14 cellular contexts compared by ENCODE assay signal in genomic region chr7:108367946-108368345, GRCh38.
"Had no signal": no experiment of that assay in that cellular context is flagged by ENCODE, and none has a peak within 500 bp of the region (broad histone marks: within the 10 kb centered on the region; RNA-seq: fewer than 3 reads in every experiment).

No MANE protein-coding gene starts in this region.

- ATAC-seq: left ventricle myocardium superior had no signal

- H3K9me3 ChIP-seq: ovary had no signal

- H3K27me3 Mint-ChIP-seq: activated naive CD8-positive, alpha-beta T cell treated with anti-CD3 and anti-CD28 coated beads, Interleukin-2, amount 10 ng/mL, durations not matched to agents 7 days and 5 days had no signal

- H3K36me3 Mint-ChIP-seq: activated CD4-positive, alpha-beta memory T cell treated with anti-CD3 and anti-CD28 coated beads for 36 hours; activated naive CD8-positive, alpha-beta T cell treated with anti-CD3 and anti-CD28 coated beads, Interleukin-2, amount 10 ng/mL, durations not matched to agents 7 days and 5 days had no signal

- H3K4me3 ChIP-seq: breast epithelium, ovary had no signal

- DNase-seq: activated CD4-positive, alpha-beta memory T cell treated with anti-CD3 and anti-CD28 coated beads for 36 hours; activated gamma-delta T cell treated with Interleukin-2 at 50 U/mL for 16 hours; activated naive CD8-positive, alpha-beta T cell treated with anti-CD3 and anti-CD28 coated beads, Interleukin-2, amount 10 ng/mL, durations not matched to agents 7 days and 5 days; activated T-cell treated with anti-CD3 and anti-CD28 coated beads, Interleukin-2, amount 50 U/mL, for 48 hours; anterior cingulate cortex; effector CD4-positive, alpha-beta T cell; kidney; left ventricle myocardium superior; mesenchymal stem cell; ovary; small intestine; T-helper 9 cell had no signal

- H3K4me1 ChIP-seq: breast epithelium had no signal

- H3K36me3 ChIP-seq: breast epithelium, ovary had no signal

- H3K4me3 Mint-ChIP-seq: activated CD4-positive, alpha-beta memory T cell treated with anti-CD3 and anti-CD28 coated beads for 36 hours; activated naive CD8-positive, alpha-beta T cell treated with anti-CD3 and anti-CD28 coated beads, Interleukin-2, amount 10 ng/mL, durations not matched to agents 7 days and 5 days; neural crest cell had no signal

- H3K9me3 Mint-ChIP-seq: activated CD4-positive, alpha-beta memory T cell treated with anti-CD3 and anti-CD28 coated beads for 36 hours; activated naive CD8-positive, alpha-beta T cell treated with anti-CD3 and anti-CD28 coated beads, Interleukin-2, amount 10 ng/mL, durations not matched to agents 7 days and 5 days had no signal

- H3K27me3 ChIP-seq: breast epithelium, ovary had no signal

- H3K27ac Mint-ChIP-seq: activated CD4-positive, alpha-beta memory T cell treated with anti-CD3 and anti-CD28 coated beads for 36 hours; activated naive CD8-positive, alpha-beta T cell treated with anti-CD3 and anti-CD28 coated beads, Interleukin-2, amount 10 ng/mL, durations not matched to agents 7 days and 5 days had no signal

- H3K27ac ChIP-seq: breast epithelium, ovary had no signal
